In the genomic region with DNA sequence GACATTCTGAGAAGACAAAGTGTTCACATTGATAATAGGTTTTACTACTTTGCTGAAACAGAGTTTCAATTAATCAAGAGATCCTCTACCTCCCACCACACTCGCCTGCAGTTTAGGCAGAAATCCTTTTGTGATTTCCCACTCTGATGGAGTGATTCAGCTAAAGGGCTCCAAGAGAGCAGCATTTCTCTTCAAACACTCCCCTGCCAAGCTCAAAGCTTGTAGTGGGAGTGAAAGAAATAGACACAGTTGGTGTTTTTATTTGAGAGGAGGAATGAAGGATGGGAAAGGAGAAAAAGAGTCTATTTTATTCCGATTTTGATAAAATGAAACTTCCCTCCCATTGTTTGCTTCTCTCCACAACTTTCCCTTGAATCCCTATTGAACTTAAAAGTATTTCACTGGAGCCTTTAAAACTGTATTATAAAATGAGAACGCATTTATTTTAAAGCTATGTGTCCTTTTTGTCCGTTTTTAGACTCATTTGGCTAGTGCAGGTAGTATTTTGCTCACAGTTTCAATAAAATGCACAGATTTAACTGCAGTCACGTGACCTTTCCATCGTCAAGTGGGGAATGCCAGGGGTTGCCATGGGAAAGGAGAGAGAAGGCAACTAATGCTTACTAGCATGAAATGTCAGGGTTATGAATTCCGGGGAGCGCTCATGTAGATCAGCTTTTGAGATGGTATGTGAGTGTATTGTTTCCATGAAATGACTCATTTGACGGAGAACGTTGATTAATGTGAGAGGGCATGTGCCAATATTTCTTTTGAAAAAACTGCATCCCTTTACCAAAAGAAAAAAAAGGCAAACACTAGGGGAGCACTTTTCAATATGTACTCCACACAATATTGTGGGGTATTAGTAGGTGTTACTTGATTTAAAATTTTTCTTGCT, we compare ENCODE assay signal across 11 cellular contexts. TPM values are rescaled to one million over a fixed set of nuclear protein-coding genes. Genes with fewer than 3 reads are reported as not detected.
A peak's percentile ranks its signal among the peaks of the same experiment; 100 is the strongest.
DNase-seq lines count a peak whose midpoint lies in the region; ATAC-seq and TF ChIP-seq lines count a peak whose summit lies in the region.
"Had no signal": no experiment of that assay in that cellular context is flagged by ENCODE, and none has a peak within 500 bp of the region (broad histone marks: within the 10 kb centered on the region; RNA-seq: fewer than 3 reads in every experiment).

No MANE protein-coding gene starts in this region.

- ATAC-seq in GM19328 (IDR thresholded peaks at IDR 0.05; ENCODE audit: unreplicated experiment) (no peak), HG03457 (IDR thresholded peaks at IDR 0.05; ENCODE audit: unreplicated experiment) (no peak)
- ATAC-seq: activated T-cell treated with anti-CD3 and anti-CD28 coated beads, Interleukin-2, amount 50 U/mL, for 4 hours had no signal

- no peak overlapping the region for H3K4me3 ChIP-seq in AG09309 (ENCODE audit: control insufficient read depth, low read depth, low read length)

- H3K27ac ChIP-seq in cingulate gyrus (ENCODE audit: low read depth, low read length): peak overlapping the region; percentile 60

- peak; percentile 6 for TF ChIP-seq CTCF in AG09309 (IDR thresholded peaks at IDR 0.05; ENCODE audit: control insufficient read depth, insufficient read depth, low read depth, low read length, missing control alignments)

- peak; percentile 39 for DNase-seq in AG09309 (ENCODE audit: low read depth)
- DNase-seq in NCI-H1105 (lab: John Stamatoyannopoulos, UW): peak; percentile 37
- peak; percentile 45 for DNase-seq in myocyte (ENCODE audit: low read depth)
- DNase-seq in NCI-H187 (lab: John Stamatoyannopoulos, UW): no peak
- no peak for DNase-seq in COLO668 (lab: John Stamatoyannopoulos, UW; ENCODE audit: unreplicated experiment)
- DNase-seq: activated T-cell treated with anti-CD3 and anti-CD28 coated beads, Interleukin-2, amount 50 U/mL, for 4 hours; H7; islet precursor cell had no signal

RNA-seq across cellular contexts. Expression of a gene that starts 7.7 kb away (rescaled TPM):
- total RNA-seq in myocyte: 9.9 and 10.0 TPM in 2 replicates
- polyA plus RNA-seq in myocyte (2012): 5.9 TPM

Comparison
In these comparisons a context has a peak if more than half of its experiments do, and no peak if none do; other contexts are left out.
1. DNase-seq: peak in AG09309 (single experiment), NCI-H1105 (single experiment) and myocyte (single experiment); none in NCI-H187 (0 of 2) and COLO668 (single experiment).